1 cellular context compared by ENCODE assay signal in the genomic region with DNA sequence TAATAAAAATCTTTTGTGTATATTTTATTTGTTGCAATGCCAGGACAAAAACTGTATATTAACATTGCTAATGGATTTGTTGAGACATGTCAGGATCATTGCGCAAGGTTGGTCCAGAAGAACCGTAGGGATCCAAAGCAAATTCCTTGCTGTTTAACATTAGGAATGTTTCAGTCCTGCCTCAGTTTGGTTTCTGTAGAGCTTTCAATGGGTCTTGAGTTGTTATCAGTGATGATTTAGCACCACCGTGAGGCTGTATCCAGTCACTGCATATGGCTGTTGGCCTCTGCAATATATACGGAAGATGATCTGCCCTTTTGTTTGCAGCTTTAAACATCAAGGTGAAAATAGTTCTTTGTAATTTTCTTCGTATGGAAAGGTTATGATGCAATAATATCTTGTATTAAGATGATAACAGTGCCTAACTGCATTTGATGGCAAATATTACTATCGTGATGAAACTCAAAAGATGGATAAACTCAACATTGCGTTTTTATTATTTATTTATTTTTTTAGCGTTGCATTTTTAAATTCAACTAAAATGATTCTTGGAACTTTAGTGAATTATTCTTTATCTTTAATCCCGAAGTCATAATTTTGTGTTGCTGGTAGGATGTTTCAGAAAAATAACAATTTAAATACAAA.
TF ChIP-seq lines count a peak whose summit lies in the region.

No MANE protein-coding gene starts in this region.

TF ChIP-seq in GM23338, 12 proteins besides CTCF, POLR2A, EP300 and RAD21 (continued from another document):
- TF ChIP-seq, protein P1, sequence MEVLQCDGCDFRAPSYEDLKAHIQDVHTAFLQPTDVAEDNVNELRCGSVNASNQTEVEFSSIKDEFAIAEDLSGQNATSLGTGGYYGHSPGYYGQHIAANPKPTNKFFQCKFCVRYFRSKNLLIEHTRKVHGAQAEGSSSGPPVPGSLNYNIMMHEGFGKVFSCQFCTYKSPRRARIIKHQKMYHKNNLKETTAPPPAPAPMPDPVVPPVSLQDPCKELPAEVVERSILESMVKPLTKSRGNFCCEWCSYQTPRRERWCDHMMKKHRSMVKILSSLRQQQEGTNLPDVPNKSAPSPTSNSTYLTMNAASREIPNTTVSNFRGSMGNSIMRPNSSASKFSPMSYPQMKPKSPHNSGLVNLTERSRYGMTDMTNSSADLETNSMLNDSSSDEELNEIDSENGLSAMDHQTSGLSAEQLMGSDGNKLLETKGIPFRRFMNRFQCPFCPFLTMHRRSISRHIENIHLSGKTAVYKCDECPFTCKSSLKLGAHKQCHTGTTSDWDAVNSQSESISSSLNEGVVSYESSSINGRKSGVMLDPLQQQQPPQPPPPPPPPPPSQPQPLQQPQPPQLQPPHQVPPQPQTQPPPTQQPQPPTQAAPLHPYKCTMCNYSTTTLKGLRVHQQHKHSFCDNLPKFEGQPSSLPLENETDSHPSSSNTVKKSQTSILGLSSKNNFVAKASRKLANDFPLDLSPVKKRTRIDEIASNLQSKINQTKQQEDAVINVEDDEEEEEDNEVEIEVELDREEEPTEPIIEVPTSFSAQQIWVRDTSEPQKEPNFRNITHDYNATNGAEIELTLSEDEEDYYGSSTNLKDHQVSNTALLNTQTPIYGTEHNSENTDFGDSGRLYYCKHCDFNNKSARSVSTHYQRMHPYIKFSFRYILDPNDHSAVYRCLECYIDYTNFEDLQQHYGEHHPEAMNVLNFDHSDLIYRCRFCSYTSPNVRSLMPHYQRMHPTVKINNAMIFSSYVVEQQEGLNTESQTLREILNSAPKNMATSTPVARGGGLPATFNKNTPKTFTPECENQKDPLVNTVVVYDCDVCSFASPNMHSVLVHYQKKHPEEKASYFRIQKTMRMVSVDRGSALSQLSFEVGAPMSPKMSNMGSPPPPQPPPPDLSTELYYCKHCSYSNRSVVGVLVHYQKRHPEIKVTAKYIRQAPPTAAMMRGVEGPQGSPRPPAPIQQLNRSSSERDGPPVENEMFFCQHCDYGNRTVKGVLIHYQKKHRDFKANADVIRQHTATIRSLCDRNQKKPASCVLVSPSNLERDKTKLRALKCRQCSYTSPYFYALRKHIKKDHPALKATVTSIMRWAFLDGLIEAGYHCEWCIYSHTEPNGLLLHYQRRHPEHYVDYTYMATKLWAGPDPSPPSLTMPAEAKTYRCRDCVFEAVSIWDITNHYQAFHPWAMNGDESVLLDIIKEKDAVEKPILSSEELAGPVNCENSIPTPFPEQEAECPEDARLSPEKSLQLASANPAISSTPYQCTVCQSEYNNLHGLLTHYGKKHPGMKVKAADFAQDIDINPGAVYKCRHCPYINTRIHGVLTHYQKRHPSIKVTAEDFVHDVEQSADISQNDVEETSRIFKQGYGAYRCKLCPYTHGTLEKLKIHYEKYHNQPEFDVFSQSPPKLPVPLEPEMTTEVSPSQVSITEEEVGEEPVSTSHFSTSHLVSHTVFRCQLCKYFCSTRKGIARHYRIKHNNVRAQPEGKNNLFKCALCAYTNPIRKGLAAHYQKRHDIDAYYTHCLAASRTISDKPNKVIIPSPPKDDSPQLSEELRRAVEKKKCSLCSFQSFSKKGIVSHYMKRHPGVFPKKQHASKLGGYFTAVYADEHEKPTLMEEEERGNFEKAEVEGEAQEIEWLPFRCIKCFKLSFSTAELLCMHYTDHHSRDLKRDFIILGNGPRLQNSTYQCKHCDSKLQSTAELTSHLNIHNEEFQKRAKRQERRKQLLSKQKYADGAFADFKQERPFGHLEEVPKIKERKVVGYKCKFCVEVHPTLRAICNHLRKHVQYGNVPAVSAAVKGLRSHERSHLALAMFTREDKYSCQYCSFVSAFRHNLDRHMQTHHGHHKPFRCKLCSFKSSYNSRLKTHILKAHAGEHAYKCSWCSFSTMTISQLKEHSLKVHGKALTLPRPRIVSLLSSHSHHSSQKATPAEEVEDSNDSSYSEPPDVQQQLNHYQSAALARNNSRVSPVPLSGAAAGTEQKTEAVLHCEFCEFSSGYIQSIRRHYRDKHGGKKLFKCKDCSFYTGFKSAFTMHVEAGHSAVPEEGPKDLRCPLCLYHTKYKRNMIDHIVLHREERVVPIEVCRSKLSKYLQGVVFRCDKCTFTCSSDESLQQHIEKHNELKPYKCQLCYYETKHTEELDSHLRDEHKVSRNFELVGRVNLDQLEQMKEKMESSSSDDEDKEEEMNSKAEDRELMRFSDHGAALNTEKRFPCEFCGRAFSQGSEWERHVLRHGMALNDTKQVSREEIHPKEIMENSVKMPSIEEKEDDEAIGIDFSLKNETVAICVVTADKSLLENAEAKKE (CRISPR knock-in tag; IDR thresholded peaks at IDR 0.05): peak; percentile 20; the same call in 1 of the 2 replicates
- TF ChIP-seq, protein P2, sequence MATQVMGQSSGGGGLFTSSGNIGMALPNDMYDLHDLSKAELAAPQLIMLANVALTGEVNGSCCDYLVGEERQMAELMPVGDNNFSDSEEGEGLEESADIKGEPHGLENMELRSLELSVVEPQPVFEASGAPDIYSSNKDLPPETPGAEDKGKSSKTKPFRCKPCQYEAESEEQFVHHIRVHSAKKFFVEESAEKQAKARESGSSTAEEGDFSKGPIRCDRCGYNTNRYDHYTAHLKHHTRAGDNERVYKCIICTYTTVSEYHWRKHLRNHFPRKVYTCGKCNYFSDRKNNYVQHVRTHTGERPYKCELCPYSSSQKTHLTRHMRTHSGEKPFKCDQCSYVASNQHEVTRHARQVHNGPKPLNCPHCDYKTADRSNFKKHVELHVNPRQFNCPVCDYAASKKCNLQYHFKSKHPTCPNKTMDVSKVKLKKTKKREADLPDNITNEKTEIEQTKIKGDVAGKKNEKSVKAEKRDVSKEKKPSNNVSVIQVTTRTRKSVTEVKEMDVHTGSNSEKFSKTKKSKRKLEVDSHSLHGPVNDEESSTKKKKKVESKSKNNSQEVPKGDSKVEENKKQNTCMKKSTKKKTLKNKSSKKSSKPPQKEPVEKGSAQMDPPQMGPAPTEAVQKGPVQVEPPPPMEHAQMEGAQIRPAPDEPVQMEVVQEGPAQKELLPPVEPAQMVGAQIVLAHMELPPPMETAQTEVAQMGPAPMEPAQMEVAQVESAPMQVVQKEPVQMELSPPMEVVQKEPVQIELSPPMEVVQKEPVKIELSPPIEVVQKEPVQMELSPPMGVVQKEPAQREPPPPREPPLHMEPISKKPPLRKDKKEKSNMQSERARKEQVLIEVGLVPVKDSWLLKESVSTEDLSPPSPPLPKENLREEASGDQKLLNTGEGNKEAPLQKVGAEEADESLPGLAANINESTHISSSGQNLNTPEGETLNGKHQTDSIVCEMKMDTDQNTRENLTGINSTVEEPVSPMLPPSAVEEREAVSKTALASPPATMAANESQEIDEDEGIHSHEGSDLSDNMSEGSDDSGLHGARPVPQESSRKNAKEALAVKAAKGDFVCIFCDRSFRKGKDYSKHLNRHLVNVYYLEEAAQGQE (IDR thresholded peaks at IDR 0.05; ENCODE audit: unreplicated experiment): no peak
- no peak for TF ChIP-seq POLR2AphosphoS5 (IDR thresholded peaks at IDR 0.05; ENCODE audit: low read depth)
